Comparison of ENCODE assay signal across 9 cellular contexts in genomic region chr2:133264951-133265949, GRCh38.
DNase-seq lines count a peak whose midpoint lies in the region; ATAC-seq, FAIRE-seq and TF ChIP-seq lines count a peak whose summit lies in the region.
"Had no signal": no experiment of that assay in that cellular context is flagged by ENCODE, and none has a peak within 500 bp of the region (broad histone marks: within the 10 kb centered on the region; RNA-seq: fewer than 3 reads in every experiment).

No MANE protein-coding gene starts in this region.

- intact Hi-C loops in left ventricle myocardium inferior (cut with micrococcal nuclease), result no loop called here

- H3K27ac ChIP-seq in left ventricle myocardium inferior (replicated peaks), result peak overlapping the region; percentile 52

- in situ Hi-C loops in HAP-1 (cut with MboI; ENCODE audit: low sequenced_read_pairs), result no loop called here

- no peak overlapping the region for H3K4me3 ChIP-seq in HAP-1
- peak overlapping the region; percentile 68 for H3K4me3 ChIP-seq in left ventricle myocardium inferior

- ATAC-seq in HG03175 (IDR thresholded peaks at IDR 0.05; ENCODE audit: unreplicated experiment) (no peak), HG03135 (IDR thresholded peaks at IDR 0.05; ENCODE audit: unreplicated experiment) (no peak)

- no peak for FAIRE-seq in GM12892 (lab: Jason Lieb, UNC)

- H3K36me3 ChIP-seq in HAP-1 (replicated peaks), result no peaks in the 10 kb centered on the region
- H3K36me3 ChIP-seq in left ventricle myocardium inferior, result no peaks in the 10 kb centered on the region

- H3K27me3 ChIP-seq in HAP-1 (ENCODE audit: low read depth) (no peaks in the 10 kb centered on the region), left ventricle myocardium inferior (ENCODE audit: low read depth) (peaks cover 14% of the 10 kb centered on the region)

- no peak for TF ChIP-seq POLR2A in GM12892 (IDR thresholded peaks at IDR 0.05; ENCODE audit: low read depth, low read length)

- DNase-seq in HAP-1 (ENCODE audit: low spot score in 2 of 2) (peak; percentile 24 to 73), SW480 (ENCODE audit: low spot score) (peak; percentile 25), left ventricle myocardium inferior (peak; percentile 53), retina (peak; percentile 68), GM12892 (ENCODE audit: insufficient read length) (no peak), NCI-H146 treated with DMSO at 0.1 percent for 48 hours (lab: John Stamatoyannopoulos, UW; ENCODE audit: unreplicated experiment) (no peak)
- DNase-seq: activated CD4-positive, alpha-beta T cell treated with anti-CD3 and anti-CD28 coated beads for 1 hour had no signal

- H3K9me3 ChIP-seq in HAP-1 (no peaks in the 10 kb centered on the region), left ventricle myocardium inferior (replicated peaks) (no peaks in the 10 kb centered on the region)

- TF ChIP-seq CTCF in left ventricle myocardium inferior (IDR thresholded peaks at IDR 0.05; ENCODE audit: borderline replicate concordance), result no peak

- H3K4me1 ChIP-seq in HAP-1 (peaks cover 24% of the 10 kb centered on the region), left ventricle myocardium inferior (peaks cover 27% of the 10 kb centered on the region)

Comparison
In these comparisons a context has a peak if more than half of its experiments do, and no peak if none do; other contexts are left out.
1. DNase-seq: peak in HAP-1 (2 of 2), SW480 (single experiment), left ventricle myocardium inferior (single experiment) and retina (single experiment); none in GM12892 (single experiment) and NCI-H146 treated with DMSO at 0.1 percent for 48 hours (single experiment).